ENCODE assay signal across 15 cellular contexts in genomic region chr12:51036165-51036765, GRCh38.
"Had no signal": no experiment of that assay in that cellular context is flagged by ENCODE, and none has a peak within 500 bp of the region (broad histone marks: within the 10 kb centered on the region; RNA-seq: fewer than 3 reads in every experiment).

No MANE protein-coding gene starts in this region.

- DNase-seq: KBM-7, NCI-H1092, NCI-H1105 treated with DMSO at 0.1 percent for 48 hours, NCI-H1417 treated with DMSO at 0.1 percent for 48 hours, NCI-H187, NCI-H2029, NCI-H2081 treated with DMSO at 0.1 percent for 48 hours, NCI-H2227 treated with DMSO at 0.1 percent for 48 hours, NCI-H510A, NCI-H524 treated with DMSO at 0.1 percent for 48 hours, NCI-H69, NCI-H774, Right ventricle myocardium superior, RPMI8226, SIG-M5 had no signal
